In the genomic region with DNA sequence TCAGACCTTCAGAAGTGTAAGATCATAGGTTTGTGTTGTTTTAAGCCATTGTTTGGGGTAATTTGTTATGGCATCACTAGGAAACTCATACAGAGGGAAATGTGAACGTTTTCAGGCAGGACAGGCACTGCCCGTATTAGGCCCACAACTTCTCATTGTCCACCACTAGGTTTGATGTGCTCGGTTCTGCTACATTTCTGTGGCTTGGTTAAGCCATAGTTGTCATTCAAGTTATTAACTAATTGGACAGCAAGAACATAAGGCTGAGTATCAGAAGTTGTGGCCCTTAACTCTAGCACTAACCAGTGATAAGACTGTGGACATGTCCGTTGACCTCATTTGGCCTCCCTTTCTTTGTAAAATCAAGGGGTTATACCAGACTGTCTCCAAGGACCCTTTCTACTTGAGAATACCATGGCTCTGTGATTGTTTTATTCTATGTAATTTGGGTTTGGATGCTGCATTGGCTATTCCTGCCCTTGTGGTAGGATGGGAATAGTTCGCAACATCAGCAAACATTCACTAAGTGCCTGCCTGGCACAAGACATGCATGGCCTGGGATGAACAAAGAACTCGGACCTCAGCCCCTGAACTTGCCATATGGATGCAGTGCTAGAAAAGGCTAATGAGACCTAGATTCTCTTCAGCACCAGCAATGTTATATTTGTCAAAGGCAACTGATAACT, we compare ENCODE assay signal across 1 cellular context.
TF ChIP-seq lines count a peak whose summit lies in the region.

No MANE protein-coding gene starts in this region.

TF ChIP-seq in K562, 482 proteins besides CTCF, POLR2A, EP300 and RAD21 (continued from another document and continues in another):
- TF ChIP-seq, protein P1, sequence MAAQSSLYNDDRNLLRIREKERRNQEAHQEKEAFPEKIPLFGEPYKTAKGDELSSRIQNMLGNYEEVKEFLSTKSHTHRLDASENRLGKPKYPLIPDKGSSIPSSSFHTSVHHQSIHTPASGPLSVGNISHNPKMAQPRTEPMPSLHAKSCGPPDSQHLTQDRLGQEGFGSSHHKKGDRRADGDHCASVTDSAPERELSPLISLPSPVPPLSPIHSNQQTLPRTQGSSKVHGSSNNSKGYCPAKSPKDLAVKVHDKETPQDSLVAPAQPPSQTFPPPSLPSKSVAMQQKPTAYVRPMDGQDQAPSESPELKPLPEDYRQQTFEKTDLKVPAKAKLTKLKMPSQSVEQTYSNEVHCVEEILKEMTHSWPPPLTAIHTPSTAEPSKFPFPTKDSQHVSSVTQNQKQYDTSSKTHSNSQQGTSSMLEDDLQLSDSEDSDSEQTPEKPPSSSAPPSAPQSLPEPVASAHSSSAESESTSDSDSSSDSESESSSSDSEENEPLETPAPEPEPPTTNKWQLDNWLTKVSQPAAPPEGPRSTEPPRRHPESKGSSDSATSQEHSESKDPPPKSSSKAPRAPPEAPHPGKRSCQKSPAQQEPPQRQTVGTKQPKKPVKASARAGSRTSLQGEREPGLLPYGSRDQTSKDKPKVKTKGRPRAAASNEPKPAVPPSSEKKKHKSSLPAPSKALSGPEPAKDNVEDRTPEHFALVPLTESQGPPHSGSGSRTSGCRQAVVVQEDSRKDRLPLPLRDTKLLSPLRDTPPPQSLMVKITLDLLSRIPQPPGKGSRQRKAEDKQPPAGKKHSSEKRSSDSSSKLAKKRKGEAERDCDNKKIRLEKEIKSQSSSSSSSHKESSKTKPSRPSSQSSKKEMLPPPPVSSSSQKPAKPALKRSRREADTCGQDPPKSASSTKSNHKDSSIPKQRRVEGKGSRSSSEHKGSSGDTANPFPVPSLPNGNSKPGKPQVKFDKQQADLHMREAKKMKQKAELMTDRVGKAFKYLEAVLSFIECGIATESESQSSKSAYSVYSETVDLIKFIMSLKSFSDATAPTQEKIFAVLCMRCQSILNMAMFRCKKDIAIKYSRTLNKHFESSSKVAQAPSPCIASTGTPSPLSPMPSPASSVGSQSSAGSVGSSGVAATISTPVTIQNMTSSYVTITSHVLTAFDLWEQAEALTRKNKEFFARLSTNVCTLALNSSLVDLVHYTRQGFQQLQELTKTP (IDR thresholded peaks at IDR 0.05; ENCODE audit: low read depth in 1 of 2, partially characterized antibody in 2 of 2), result peak in 1 of 2 experiments; percentile 9
- 0 out of 2 replicates have a peak, but pooled peaks have one; percentile 27 for TF ChIP-seq BRD4 (IDR thresholded peaks at IDR 0.05)
- no peak for TF ChIP-seq NFIX (CRISPR knock-in tag; IDR thresholded peaks at IDR 0.05; ENCODE audit: low read depth)
- no peak for TF ChIP-seq ARID1B (IDR thresholded peaks at IDR 0.05)
- TF ChIP-seq BCOR (IDR thresholded peaks at IDR 0.05), result no peak
- TF ChIP-seq ZNF165 (CRISPR knock-in tag; IDR thresholded peaks at IDR 0.05; ENCODE audit: borderline replicate concordance), result no peak
- 0 out of 2 replicates have a peak, but pooled peaks have one; percentile 13 for TF ChIP-seq ESRRA (IDR thresholded peaks at IDR 0.05; ENCODE audit: borderline replicate concordance, low read depth)
- peak; percentile 60; the same call in 1 of the 2 replicates for TF ChIP-seq C11orf30 (IDR thresholded peaks at IDR 0.05; ENCODE audit: low read depth)
- TF ChIP-seq, protein P2, sequence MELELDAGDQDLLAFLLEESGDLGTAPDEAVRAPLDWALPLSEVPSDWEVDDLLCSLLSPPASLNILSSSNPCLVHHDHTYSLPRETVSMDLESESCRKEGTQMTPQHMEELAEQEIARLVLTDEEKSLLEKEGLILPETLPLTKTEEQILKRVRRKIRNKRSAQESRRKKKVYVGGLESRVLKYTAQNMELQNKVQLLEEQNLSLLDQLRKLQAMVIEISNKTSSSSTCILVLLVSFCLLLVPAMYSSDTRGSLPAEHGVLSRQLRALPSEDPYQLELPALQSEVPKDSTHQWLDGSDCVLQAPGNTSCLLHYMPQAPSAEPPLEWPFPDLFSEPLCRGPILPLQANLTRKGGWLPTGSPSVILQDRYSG (tag; conservative IDR thresholded peaks at IDR 0.05; ENCODE audit: low read depth), result peak; percentile 69; the same call in 1 of the 2 replicates
- TF ChIP-seq WHSC1 (IDR thresholded peaks at IDR 0.05; ENCODE audit: low read length), result peak; percentile 9
- peak; percentile 59; the same call in 1 of the 2 replicates for TF ChIP-seq ZNF583 (CRISPR knock-in tag; IDR thresholded peaks at IDR 0.05)
- no peak for TF ChIP-seq SMC3 (conservative IDR thresholded peaks at IDR 0.05; ENCODE audit: insufficient read depth, low read depth, low read length)
- peak; percentile 61; the same call in 1 of the 2 replicates for TF ChIP-seq MTA3 (IDR thresholded peaks at IDR 0.05; ENCODE audit: borderline replicate concordance)
- TF ChIP-seq HNRNPLL (IDR thresholded peaks at IDR 0.05; ENCODE audit: low read depth, low read length, poor library complexity, severe bottlenecking), result no peak
- no peak for TF ChIP-seq TAF9B (IDR thresholded peaks at IDR 0.05; ENCODE audit: partially characterized antibody)
- no peak for TF ChIP-seq FUS (optimal IDR thresholded peaks at IDR 0.05; ENCODE audit: low read depth, low read length)
- TF ChIP-seq, protein P3, sequence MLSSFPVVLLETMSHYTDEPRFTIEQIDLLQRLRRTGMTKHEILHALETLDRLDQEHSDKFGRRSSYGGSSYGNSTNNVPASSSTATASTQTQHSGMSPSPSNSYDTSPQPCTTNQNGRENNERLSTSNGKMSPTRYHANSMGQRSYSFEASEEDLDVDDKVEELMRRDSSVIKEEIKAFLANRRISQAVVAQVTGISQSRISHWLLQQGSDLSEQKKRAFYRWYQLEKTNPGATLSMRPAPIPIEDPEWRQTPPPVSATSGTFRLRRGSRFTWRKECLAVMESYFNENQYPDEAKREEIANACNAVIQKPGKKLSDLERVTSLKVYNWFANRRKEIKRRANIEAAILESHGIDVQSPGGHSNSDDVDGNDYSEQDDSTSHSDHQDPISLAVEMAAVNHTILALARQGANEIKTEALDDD (IDR thresholded peaks at IDR 0.05), result peak; percentile 89
- 0 out of 2 replicates have a peak, but pooled peaks have one; percentile 69 for TF ChIP-seq ZNF12 (CRISPR knock-in tag; IDR thresholded peaks at IDR 0.05)
- TF ChIP-seq MAFF (IDR thresholded peaks at IDR 0.05; ENCODE audit: low read length), result peak; percentile 14; the same call in 1 of the 2 replicates
- TF ChIP-seq SPI1 (IDR thresholded peaks at IDR 0.05; ENCODE audit: borderline replicate concordance, low read depth, low read length), result no peak
- TF ChIP-seq MAFG (tag; conservative IDR thresholded peaks at IDR 0.05), result 0 out of 2 replicates have a peak, but pooled peaks have one; percentile 26
- TF ChIP-seq ZNF444 (CRISPR knock-in tag; IDR thresholded peaks at IDR 0.05), result no peak
- TF ChIP-seq SMARCA4 (IDR thresholded peaks at IDR 0.05), result peak; percentile 10; the same call in 1 of the 2 replicates
- peak; percentile 52; the same call in 1 of the 2 replicates for TF ChIP-seq MEF2D (tag; conservative IDR thresholded peaks at IDR 0.05; ENCODE audit: low read depth)
- no peak for TF ChIP-seq EP400 (IDR thresholded peaks at IDR 0.05)
- TF ChIP-seq ZNF316 (IDR thresholded peaks at IDR 0.05), result peak; percentile 61; the same call in 1 of the 2 replicates
- no peak for TF ChIP-seq FIP1L1 (IDR thresholded peaks at IDR 0.05; ENCODE audit: low read depth, low read length, poor library complexity, severe bottlenecking)
- no peak for TF ChIP-seq STAT5A (IDR thresholded peaks at IDR 0.05; ENCODE audit: borderline replicate concordance, low read length)
- TF ChIP-seq, protein P4, sequence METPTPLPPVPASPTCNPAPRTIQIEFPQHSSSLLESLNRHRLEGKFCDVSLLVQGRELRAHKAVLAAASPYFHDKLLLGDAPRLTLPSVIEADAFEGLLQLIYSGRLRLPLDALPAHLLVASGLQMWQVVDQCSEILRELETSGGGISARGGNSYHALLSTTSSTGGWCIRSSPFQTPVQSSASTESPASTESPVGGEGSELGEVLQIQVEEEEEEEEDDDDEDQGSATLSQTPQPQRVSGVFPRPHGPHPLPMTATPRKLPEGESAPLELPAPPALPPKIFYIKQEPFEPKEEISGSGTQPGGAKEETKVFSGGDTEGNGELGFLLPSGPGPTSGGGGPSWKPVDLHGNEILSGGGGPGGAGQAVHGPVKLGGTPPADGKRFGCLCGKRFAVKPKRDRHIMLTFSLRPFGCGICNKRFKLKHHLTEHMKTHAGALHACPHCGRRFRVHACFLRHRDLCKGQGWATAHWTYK (CRISPR knock-in tag; IDR thresholded peaks at IDR 0.05), result 0 out of 2 replicates have a peak, but pooled peaks have one; percentile 34
- TF ChIP-seq, protein P5, sequence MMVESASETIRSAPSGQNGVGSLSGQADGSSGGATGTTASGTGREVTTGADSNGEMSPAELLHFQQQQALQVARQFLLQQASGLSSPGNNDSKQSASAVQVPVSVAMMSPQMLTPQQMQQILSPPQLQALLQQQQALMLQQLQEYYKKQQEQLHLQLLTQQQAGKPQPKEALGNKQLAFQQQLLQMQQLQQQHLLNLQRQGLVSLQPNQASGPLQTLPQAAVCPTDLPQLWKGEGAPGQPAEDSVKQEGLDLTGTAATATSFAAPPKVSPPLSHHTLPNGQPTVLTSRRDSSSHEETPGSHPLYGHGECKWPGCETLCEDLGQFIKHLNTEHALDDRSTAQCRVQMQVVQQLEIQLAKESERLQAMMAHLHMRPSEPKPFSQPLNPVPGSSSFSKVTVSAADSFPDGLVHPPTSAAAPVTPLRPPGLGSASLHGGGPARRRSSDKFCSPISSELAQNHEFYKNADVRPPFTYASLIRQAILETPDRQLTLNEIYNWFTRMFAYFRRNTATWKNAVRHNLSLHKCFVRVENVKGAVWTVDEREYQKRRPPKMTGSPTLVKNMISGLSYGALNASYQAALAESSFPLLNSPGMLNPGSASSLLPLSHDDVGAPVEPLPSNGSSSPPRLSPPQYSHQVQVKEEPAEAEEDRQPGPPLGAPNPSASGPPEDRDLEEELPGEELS (CRISPR knock-in tag; IDR thresholded peaks at IDR 0.05; ENCODE audit: borderline replicate concordance), result no peak
- no peak for TF ChIP-seq MBD2 (IDR thresholded peaks at IDR 0.05; ENCODE audit: borderline replicate concordance, low read depth)
- TF ChIP-seq NR2F6 (CRISPR knock-in tag; IDR thresholded peaks at IDR 0.05), result no peak
- TF ChIP-seq, protein P6, sequence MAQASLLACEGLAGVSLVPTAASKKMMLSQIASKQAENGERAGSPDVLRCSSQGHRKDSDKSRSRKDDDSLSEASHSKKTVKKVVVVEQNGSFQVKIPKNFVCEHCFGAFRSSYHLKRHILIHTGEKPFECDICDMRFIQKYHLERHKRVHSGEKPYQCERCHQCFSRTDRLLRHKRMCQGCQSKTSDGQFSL (CRISPR knock-in tag; IDR thresholded peaks at IDR 0.05), result no peak
- TF ChIP-seq, protein P6 (tag; IDR thresholded peaks at IDR 0.05), result peak in 1 of 2 experiments; percentile 46; a peak in 1 of 4 replicates
- TF ChIP-seq, protein P7, sequence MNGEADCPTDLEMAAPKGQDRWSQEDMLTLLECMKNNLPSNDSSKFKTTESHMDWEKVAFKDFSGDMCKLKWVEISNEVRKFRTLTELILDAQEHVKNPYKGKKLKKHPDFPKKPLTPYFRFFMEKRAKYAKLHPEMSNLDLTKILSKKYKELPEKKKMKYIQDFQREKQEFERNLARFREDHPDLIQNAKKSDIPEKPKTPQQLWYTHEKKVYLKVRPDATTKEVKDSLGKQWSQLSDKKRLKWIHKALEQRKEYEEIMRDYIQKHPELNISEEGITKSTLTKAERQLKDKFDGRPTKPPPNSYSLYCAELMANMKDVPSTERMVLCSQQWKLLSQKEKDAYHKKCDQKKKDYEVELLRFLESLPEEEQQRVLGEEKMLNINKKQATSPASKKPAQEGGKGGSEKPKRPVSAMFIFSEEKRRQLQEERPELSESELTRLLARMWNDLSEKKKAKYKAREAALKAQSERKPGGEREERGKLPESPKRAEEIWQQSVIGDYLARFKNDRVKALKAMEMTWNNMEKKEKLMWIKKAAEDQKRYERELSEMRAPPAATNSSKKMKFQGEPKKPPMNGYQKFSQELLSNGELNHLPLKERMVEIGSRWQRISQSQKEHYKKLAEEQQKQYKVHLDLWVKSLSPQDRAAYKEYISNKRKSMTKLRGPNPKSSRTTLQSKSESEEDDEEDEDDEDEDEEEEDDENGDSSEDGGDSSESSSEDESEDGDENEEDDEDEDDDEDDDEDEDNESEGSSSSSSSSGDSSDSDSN (IDR thresholded peaks at IDR 0.05; ENCODE audit: borderline replicate concordance in 1 of 2, low read depth in 2 of 2, low read length in 2 of 2), result 0 out of 4 replicates have a peak, but pooled peaks of 1 of the 2 experiments have one; percentile 23
- peak; percentile 63; the same call in 1 of the 2 replicates for TF ChIP-seq BACH1 (tag; IDR thresholded peaks at IDR 0.05)
- TF ChIP-seq, protein P8, sequence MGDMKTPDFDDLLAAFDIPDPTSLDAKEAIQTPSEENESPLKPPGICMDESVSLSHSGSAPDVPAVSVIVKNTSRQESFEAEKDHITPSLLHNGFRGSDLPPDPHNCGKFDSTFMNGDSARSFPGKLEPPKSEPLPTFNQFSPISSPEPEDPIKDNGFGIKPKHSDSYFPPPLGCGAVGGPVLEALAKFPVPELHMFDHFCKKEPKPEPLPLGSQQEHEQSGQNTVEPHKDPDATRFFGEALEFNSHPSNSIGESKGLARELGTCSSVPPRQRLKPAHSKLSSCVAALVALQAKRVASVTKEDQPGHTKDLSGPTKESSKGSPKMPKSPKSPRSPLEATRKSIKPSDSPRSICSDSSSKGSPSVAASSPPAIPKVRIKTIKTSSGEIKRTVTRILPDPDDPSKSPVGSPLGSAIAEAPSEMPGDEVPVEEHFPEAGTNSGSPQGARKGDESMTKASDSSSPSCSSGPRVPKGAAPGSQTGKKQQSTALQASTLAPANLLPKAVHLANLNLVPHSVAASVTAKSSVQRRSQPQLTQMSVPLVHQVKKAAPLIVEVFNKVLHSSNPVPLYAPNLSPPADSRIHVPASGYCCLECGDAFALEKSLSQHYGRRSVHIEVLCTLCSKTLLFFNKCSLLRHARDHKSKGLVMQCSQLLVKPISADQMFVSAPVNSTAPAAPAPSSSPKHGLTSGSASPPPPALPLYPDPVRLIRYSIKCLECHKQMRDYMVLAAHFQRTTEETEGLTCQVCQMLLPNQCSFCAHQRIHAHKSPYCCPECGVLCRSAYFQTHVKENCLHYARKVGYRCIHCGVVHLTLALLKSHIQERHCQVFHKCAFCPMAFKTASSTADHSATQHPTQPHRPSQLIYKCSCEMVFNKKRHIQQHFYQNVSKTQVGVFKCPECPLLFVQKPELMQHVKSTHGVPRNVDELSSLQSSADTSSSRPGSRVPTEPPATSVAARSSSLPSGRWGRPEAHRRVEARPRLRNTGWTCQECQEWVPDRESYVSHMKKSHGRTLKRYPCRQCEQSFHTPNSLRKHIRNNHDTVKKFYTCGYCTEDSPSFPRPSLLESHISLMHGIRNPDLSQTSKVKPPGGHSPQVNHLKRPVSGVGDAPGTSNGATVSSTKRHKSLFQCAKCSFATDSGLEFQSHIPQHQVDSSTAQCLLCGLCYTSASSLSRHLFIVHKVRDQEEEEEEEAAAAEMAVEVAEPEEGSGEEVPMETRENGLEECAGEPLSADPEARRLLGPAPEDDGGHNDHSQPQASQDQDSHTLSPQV (IDR thresholded peaks at IDR 0.05), result peak; percentile 86
- TF ChIP-seq TSC22D4 (tag; IDR thresholded peaks at IDR 0.05), result no peak
- TF ChIP-seq, protein P9, sequence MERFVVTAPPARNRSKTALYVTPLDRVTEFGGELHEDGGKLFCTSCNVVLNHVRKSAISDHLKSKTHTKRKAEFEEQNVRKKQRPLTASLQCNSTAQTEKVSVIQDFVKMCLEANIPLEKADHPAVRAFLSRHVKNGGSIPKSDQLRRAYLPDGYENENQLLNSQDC (CRISPR knock-in tag; IDR thresholded peaks at IDR 0.05), result no peak
- peak; percentile 20; the same call in 1 of the 2 replicates for TF ChIP-seq HDAC8 (tag; IDR thresholded peaks at IDR 0.05)
